In the genomic region with DNA sequence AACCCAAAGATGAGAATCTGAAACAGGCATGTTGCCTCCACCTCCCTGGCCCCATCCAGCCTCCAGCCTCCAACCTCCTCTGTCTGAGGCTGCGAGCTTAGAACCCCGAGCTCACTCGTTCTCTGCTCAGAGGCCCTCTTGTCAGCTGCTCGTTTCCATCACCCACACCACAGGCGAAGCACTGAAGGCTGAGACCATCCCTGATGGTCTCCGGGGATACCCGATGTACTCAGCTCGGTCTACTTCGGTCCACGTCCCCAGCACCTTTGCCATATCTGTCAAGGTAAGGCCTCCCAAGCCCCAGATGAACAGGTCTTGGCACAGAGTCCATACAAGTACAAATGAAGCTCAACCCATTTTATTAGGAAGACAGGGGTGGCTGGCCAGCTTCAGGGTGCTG, we compare ENCODE assay signal across 16 cellular contexts.
A peak's percentile ranks its signal among the peaks of the same experiment; 100 is the strongest.
DNase-seq lines count a peak whose midpoint lies in the region; ATAC-seq and TF ChIP-seq lines count a peak whose summit lies in the region.
"Had no signal": no experiment of that assay in that cellular context is flagged by ENCODE, and none has a peak within 500 bp of the region (broad histone marks: within the 10 kb centered on the region; RNA-seq: fewer than 3 reads in every experiment).

No MANE protein-coding gene starts in this region.

- ATAC-seq in heart left ventricle, result no peak
- ATAC-seq in Right ventricle myocardium inferior, result no peak
- ATAC-seq in thoracic aorta (ENCODE audit: insufficient number of reproducible peaks, low FRiP score, low read depth), result no peak
- ATAC-seq in GM21360 (IDR thresholded peaks at IDR 0.05; ENCODE audit: unreplicated experiment), result no peak
- ATAC-seq: HCT116, K562 had no signal

- no peak for TF ChIP-seq POLR2A in heart left ventricle (IDR thresholded peaks at IDR 0.05)
- no peak for TF ChIP-seq POLR2A in esophagus squamous epithelium (IDR thresholded peaks at IDR 0.05)

- H3K36me3 ChIP-seq in heart left ventricle (peaks cover 0 to 5% (median 0%) of the 10 kb centered on the region in 9 donors), esophagus squamous epithelium (no peaks in the 10 kb centered on the region), rectal smooth muscle tissue (ENCODE audit: control insufficient read depth, insufficient read depth, low read length) (no peaks in the 10 kb centered on the region), thoracic aorta (no peaks in the 10 kb centered on the region), hepatocyte (replicated peaks; ENCODE audit: insufficient read depth, low read depth) (no peaks in the 10 kb centered on the region)

- WGBS in heart left ventricle, 4 donors, result 88 to 94% (median 90%) methylated on average over 10 of the region's 10 CpGs
- 79 to 92% methylated on average over 8 to 10 of the region's 10 CpGs for WGBS in esophagus squamous epithelium, 2 donors
- 92% methylated on average over 10 of the region's 10 CpGs for whole genome bisulfite sequencing in hepatocyte (ENCODE audit: low lambda C conversion rate, missing lambda C conversion rate)

- DNase-seq in heart left ventricle (no peak), Right ventricle myocardium inferior (ENCODE audit: missing footprints) (no peak), esophagus squamous epithelium (lab: John Stamatoyannopoulos, UW) (no peak), thoracic aorta (ENCODE audit: low spot score) (no peak), AG08395 (ENCODE audit: low spot score) (no peak), hepatocyte (ENCODE audit: low spot score) (no peak)
- DNase-seq: CD4-positive, alpha-beta memory T cell; DMS79 treated with DMSO at 0.1 percent for 48 hours; GM23248; NCI-H187 treated with DMSO at 0.1 percent for 48 hours; OCI-M1 had no signal

- no peak overlapping the region for H3K4me3 ChIP-seq in heart left ventricle
- no peak overlapping the region for H3K4me3 ChIP-seq in esophagus squamous epithelium
- no peak overlapping the region for H3K4me3 ChIP-seq in rectal smooth muscle tissue (ENCODE audit: low read length)
- H3K4me3 ChIP-seq in thoracic aorta, result no peak overlapping the region
- H3K4me3 ChIP-seq in hepatocyte, result no peak overlapping the region
- H3K4me3 ChIP-seq: GM23248, K562 had no signal

- H3K27me3 ChIP-seq in heart left ventricle (no peaks in the 10 kb centered on the region), esophagus squamous epithelium (no peaks in the 10 kb centered on the region), rectal smooth muscle tissue (ENCODE audit: control insufficient read depth, insufficient read depth, low read length) (no peaks in the 10 kb centered on the region), thoracic aorta (replicated peaks; ENCODE audit: insufficient read depth) (no peaks in the 10 kb centered on the region), hepatocyte (no peaks in the 10 kb centered on the region)

- no peaks in the 10 kb centered on the region for H4K20me1 ChIP-seq in hepatocyte (ENCODE audit: insufficient read depth, poor library complexity, severe bottlenecking)

- no peak overlapping the region for H3K4me2 ChIP-seq in hepatocyte

- no peaks in the 10 kb centered on the region for H3K79me2 ChIP-seq in hepatocyte

- intact Hi-C loops in heart left ventricle (cut with DNase I), result no loop called here
- intact Hi-C loops in Right ventricle myocardium inferior (cut with DNase I), result no loop called here
- intact Hi-C loops in esophagus squamous epithelium (cut with DNase I), result no loop called here

- TF ChIP-seq CTCF in heart left ventricle (IDR thresholded peaks at IDR 0.05), result no peak
- TF ChIP-seq CTCF in esophagus squamous epithelium (IDR thresholded peaks at IDR 0.05), result no peak
- no peak for TF ChIP-seq CTCF in thoracic aorta (IDR thresholded peaks at IDR 0.05)
- no peak for TF ChIP-seq CTCF in hepatocyte (IDR thresholded peaks at IDR 0.05; ENCODE audit: poor library complexity)

- H3K4me1 ChIP-seq in heart left ventricle, result peaks cover 0 to 38% (median 24%) of the 10 kb centered on the region in 12 donors
- H3K4me1 ChIP-seq in esophagus squamous epithelium, result peaks cover 0 to 22% (median 4%) of the 10 kb centered on the region in 3 donors
- peaks cover 14% of the 10 kb centered on the region for H3K4me1 ChIP-seq in rectal smooth muscle tissue (ENCODE audit: control insufficient read depth, insufficient read depth, low read length)
- H3K4me1 ChIP-seq in thoracic aorta (ENCODE audit: control insufficient read depth in 1 of 2, low read depth in 2 of 2), result peaks cover 12 to 45% of the 10 kb centered on the region in 2 donors
- no peaks in the 10 kb centered on the region for H3K4me1 ChIP-seq in hepatocyte (ENCODE audit: insufficient read depth)

- H3K9me2 ChIP-seq in hepatocyte (replicated peaks; ENCODE audit: insufficient read depth), result no peaks in the 10 kb centered on the region

- H3K9me3 ChIP-seq in heart left ventricle (peaks cover 0 to 14% (median 2%) of the 10 kb centered on the region in 12 donors), esophagus squamous epithelium (no peaks in the 10 kb centered on the region), thoracic aorta (peaks cover 4% of the 10 kb centered on the region), hepatocyte (ENCODE audit: low read depth) (no peaks in the 10 kb centered on the region)

- peak overlapping the region in 11 of 12 donors; percentile 0 to 90 (median 54) for H3K27ac ChIP-seq in heart left ventricle
- peak overlapping the region in 3 of 4 donors; percentile 57 to 77 (median 60) for H3K27ac ChIP-seq in esophagus squamous epithelium
- peak overlapping the region; percentile 76 for H3K27ac ChIP-seq in rectal smooth muscle tissue (ENCODE audit: low read depth, low read length)
- H3K27ac ChIP-seq in thoracic aorta, result peak overlapping the region; percentile 71 to 82
- no peak overlapping the region for H3K27ac ChIP-seq in hepatocyte
- H3K27ac ChIP-seq: 22Rv1, GM23248 had no signal

- H3K9ac ChIP-seq in rectal smooth muscle tissue (ENCODE audit: low read length), result no peak overlapping the region
- H3K9ac ChIP-seq: GM23248 had no signal

- no peak overlapping the region for H2AFZ ChIP-seq in hepatocyte
- H2AFZ ChIP-seq: GM23248 had no signal
